In genomic region chr14:23568600-23569310, GRCh38 we compare ENCODE assay signal across 8 cellular contexts. TPM values are rescaled to one million over a fixed set of nuclear protein-coding genes. Genes with fewer than 3 reads are reported as not detected.
A peak's percentile ranks its signal among the peaks of the same experiment; 100 is the strongest.
DNase-seq lines count a peak whose midpoint lies in the region; ATAC-seq and TF ChIP-seq lines count a peak whose summit lies in the region.

No MANE protein-coding gene starts in this region.

- TF ChIP-seq CTCF in LNCAP (IDR thresholded peaks at IDR 0.05): peak; percentile 13; the same call in 1 of the 2 replicates

- H3K36me3 Mint-ChIP-seq in activated T-cell treated with anti-CD3 and anti-CD28 coated beads, Interleukin-2, amount 50 U/mL, for 72 hours (ENCODE audit: insufficient read depth in 2 of 2): peaks cover 4 to 9% of the 10 kb centered on the region in 2 donors
- peaks cover 10% of the 10 kb centered on the region for H3K36me3 Mint-ChIP-seq in memory B cell

- H3K4me1 Mint-ChIP-seq in activated T-cell treated with anti-CD3 and anti-CD28 coated beads, Interleukin-2, amount 50 U/mL, for 72 hours (ENCODE audit: low read depth): peaks cover 38% of the 10 kb centered on the region
- peaks cover 28% of the 10 kb centered on the region for H3K4me1 Mint-ChIP-seq in memory B cell

- ATAC-seq in activated T-cell treated with anti-CD3 and anti-CD28 coated beads, Interleukin-2, amount 50 U/mL, for 72 hours (replicated peaks in 1 of 2): no peak
- ATAC-seq in memory B cell (ENCODE audit: low read depth): no peak
- ATAC-seq in HG03565 (IDR thresholded peaks at IDR 0.05; ENCODE audit: unreplicated experiment): no peak
- no peak for ATAC-seq in GM21528 (IDR thresholded peaks at IDR 0.05; ENCODE audit: low FRiP score, unreplicated experiment)

- H3K27ac Mint-ChIP-seq in activated T-cell treated with anti-CD3 and anti-CD28 coated beads, Interleukin-2, amount 50 U/mL, for 72 hours: peak overlapping the region; percentile 84
- peak overlapping the region; percentile 5 for H3K27ac Mint-ChIP-seq in memory B cell

- H3K9me3 Mint-ChIP-seq in activated T-cell treated with anti-CD3 and anti-CD28 coated beads, Interleukin-2, amount 50 U/mL, for 72 hours: no peaks in the 10 kb centered on the region
- no peaks in the 10 kb centered on the region for H3K9me3 Mint-ChIP-seq in memory B cell

- H3K4me3 Mint-ChIP-seq in activated T-cell treated with anti-CD3 and anti-CD28 coated beads, Interleukin-2, amount 50 U/mL, for 72 hours: peak overlapping the region; percentile 95 to 97
- H3K4me3 Mint-ChIP-seq in memory B cell: peak overlapping the region; percentile 100

- DNase-seq in DMS 273 (lab: John Stamatoyannopoulos, UW; ENCODE audit: unreplicated experiment): peak; percentile 76
- DNase-seq in DMS 273 treated with DMSO at 0.1 percent for 48 hours (lab: John Stamatoyannopoulos, UW): no peak
- DNase-seq in activated T-cell treated with anti-CD3 and anti-CD28 coated beads, Interleukin-2, amount 50 U/mL, for 72 hours: peak in 1 of 2 donors; percentile 45
- no peak for DNase-seq in memory B cell (ENCODE audit: low spot score in 2 of 2)
- no peak for DNase-seq in NCI-H2081 treated with DMSO at 0.1 percent for 48 hours (lab: John Stamatoyannopoulos, UW)

- peaks cover 12% of the 10 kb centered on the region for H3K27me3 Mint-ChIP-seq in activated T-cell treated with anti-CD3 and anti-CD28 coated beads, Interleukin-2, amount 50 U/mL, for 72 hours (ENCODE audit: low read depth)
- H3K27me3 Mint-ChIP-seq in memory B cell: peaks cover 16% of the 10 kb centered on the region

RNA-seq across cellular contexts. Expression of gene AP1G2, which starts 1.2 kb away (rescaled TPM):
- 100 to 1,000 TPM; 211 to 233 TPM for total RNA-seq in activated T-cell treated with anti-CD3 and anti-CD28 coated beads, Interleukin-2, amount 50 U/mL, for 72 hours

RNA-seq across cellular contexts. Expression of gene JPH4, which starts 9.8 kb away (rescaled TPM):
- 1 to 10 TPM; 1.2 to 1.5 TPM for total RNA-seq in activated T-cell treated with anti-CD3 and anti-CD28 coated beads, Interleukin-2, amount 50 U/mL, for 72 hours

RNA-seq across cellular contexts. Expression of gene THTPA, which starts 12.7 kb away (rescaled TPM):
- 1 to 10 TPM; 6.5 to 7.4 TPM for total RNA-seq in activated T-cell treated with anti-CD3 and anti-CD28 coated beads, Interleukin-2, amount 50 U/mL, for 72 hours

RNA-seq across cellular contexts. Expression of gene ZFHX2, which starts 17.2 kb away (rescaled TPM):
- total RNA-seq in activated T-cell treated with anti-CD3 and anti-CD28 coated beads, Interleukin-2, amount 50 U/mL, for 72 hours: 1 to 10 TPM; 1.9 to 3.7 TPM
